ENCODE assay signal across 1 cellular context in the genomic region with DNA sequence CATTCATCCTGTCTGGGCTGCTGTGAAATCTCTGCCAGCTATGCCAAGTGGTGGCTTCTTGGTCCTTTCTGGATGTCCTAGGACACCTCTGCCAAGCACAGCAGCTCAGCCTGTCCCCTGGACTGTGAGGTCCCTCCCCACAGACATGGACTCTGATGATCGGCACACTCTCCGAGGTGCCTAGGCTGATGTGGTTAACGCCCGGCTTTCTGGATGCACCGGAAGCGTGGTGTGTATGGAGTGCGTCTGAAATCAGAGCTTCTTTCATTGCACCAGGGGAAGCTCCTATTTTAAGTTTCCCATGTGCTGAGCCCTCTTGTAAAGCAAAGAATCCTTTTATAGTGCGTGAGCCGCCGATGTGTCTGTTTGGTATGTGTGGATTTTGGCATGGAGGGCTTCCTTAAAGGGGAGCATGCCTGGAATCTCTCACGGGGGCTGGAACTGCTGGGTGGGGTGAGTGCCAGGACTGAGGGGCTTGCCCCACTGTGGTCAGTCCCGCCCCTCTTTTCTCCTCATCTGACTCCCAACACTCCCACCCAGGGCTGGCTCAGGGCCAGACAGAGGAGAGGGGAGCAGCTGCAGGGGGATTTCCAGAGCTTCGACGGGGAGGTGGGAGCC.
TF ChIP-seq lines count a peak whose summit lies in the region.

No MANE protein-coding gene starts in this region.

TF ChIP-seq in GM23338, 12 proteins besides CTCF, POLR2A, EP300 and RAD21 (continued from another document):
- TF ChIP-seq, protein P1, sequence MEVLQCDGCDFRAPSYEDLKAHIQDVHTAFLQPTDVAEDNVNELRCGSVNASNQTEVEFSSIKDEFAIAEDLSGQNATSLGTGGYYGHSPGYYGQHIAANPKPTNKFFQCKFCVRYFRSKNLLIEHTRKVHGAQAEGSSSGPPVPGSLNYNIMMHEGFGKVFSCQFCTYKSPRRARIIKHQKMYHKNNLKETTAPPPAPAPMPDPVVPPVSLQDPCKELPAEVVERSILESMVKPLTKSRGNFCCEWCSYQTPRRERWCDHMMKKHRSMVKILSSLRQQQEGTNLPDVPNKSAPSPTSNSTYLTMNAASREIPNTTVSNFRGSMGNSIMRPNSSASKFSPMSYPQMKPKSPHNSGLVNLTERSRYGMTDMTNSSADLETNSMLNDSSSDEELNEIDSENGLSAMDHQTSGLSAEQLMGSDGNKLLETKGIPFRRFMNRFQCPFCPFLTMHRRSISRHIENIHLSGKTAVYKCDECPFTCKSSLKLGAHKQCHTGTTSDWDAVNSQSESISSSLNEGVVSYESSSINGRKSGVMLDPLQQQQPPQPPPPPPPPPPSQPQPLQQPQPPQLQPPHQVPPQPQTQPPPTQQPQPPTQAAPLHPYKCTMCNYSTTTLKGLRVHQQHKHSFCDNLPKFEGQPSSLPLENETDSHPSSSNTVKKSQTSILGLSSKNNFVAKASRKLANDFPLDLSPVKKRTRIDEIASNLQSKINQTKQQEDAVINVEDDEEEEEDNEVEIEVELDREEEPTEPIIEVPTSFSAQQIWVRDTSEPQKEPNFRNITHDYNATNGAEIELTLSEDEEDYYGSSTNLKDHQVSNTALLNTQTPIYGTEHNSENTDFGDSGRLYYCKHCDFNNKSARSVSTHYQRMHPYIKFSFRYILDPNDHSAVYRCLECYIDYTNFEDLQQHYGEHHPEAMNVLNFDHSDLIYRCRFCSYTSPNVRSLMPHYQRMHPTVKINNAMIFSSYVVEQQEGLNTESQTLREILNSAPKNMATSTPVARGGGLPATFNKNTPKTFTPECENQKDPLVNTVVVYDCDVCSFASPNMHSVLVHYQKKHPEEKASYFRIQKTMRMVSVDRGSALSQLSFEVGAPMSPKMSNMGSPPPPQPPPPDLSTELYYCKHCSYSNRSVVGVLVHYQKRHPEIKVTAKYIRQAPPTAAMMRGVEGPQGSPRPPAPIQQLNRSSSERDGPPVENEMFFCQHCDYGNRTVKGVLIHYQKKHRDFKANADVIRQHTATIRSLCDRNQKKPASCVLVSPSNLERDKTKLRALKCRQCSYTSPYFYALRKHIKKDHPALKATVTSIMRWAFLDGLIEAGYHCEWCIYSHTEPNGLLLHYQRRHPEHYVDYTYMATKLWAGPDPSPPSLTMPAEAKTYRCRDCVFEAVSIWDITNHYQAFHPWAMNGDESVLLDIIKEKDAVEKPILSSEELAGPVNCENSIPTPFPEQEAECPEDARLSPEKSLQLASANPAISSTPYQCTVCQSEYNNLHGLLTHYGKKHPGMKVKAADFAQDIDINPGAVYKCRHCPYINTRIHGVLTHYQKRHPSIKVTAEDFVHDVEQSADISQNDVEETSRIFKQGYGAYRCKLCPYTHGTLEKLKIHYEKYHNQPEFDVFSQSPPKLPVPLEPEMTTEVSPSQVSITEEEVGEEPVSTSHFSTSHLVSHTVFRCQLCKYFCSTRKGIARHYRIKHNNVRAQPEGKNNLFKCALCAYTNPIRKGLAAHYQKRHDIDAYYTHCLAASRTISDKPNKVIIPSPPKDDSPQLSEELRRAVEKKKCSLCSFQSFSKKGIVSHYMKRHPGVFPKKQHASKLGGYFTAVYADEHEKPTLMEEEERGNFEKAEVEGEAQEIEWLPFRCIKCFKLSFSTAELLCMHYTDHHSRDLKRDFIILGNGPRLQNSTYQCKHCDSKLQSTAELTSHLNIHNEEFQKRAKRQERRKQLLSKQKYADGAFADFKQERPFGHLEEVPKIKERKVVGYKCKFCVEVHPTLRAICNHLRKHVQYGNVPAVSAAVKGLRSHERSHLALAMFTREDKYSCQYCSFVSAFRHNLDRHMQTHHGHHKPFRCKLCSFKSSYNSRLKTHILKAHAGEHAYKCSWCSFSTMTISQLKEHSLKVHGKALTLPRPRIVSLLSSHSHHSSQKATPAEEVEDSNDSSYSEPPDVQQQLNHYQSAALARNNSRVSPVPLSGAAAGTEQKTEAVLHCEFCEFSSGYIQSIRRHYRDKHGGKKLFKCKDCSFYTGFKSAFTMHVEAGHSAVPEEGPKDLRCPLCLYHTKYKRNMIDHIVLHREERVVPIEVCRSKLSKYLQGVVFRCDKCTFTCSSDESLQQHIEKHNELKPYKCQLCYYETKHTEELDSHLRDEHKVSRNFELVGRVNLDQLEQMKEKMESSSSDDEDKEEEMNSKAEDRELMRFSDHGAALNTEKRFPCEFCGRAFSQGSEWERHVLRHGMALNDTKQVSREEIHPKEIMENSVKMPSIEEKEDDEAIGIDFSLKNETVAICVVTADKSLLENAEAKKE (CRISPR knock-in tag; IDR thresholded peaks at IDR 0.05), result no peak
- TF ChIP-seq EZH2phosphoT487 (IDR thresholded peaks at IDR 0.05; ENCODE audit: unreplicated experiment) (no peak), POLR2AphosphoS5 (IDR thresholded peaks at IDR 0.05; ENCODE audit: low read depth) (no peak), CREB1 (CRISPR knock-in tag; IDR thresholded peaks at IDR 0.05; ENCODE audit: low read depth) (no peak), ZNF331 (CRISPR knock-in tag; IDR thresholded peaks at IDR 0.05; ENCODE audit: low read depth) (no peak), NANOG (IDR thresholded peaks at IDR 0.05; ENCODE audit: borderline replicate concordance) (no peak)
- TF ChIP-seq, protein P2, sequence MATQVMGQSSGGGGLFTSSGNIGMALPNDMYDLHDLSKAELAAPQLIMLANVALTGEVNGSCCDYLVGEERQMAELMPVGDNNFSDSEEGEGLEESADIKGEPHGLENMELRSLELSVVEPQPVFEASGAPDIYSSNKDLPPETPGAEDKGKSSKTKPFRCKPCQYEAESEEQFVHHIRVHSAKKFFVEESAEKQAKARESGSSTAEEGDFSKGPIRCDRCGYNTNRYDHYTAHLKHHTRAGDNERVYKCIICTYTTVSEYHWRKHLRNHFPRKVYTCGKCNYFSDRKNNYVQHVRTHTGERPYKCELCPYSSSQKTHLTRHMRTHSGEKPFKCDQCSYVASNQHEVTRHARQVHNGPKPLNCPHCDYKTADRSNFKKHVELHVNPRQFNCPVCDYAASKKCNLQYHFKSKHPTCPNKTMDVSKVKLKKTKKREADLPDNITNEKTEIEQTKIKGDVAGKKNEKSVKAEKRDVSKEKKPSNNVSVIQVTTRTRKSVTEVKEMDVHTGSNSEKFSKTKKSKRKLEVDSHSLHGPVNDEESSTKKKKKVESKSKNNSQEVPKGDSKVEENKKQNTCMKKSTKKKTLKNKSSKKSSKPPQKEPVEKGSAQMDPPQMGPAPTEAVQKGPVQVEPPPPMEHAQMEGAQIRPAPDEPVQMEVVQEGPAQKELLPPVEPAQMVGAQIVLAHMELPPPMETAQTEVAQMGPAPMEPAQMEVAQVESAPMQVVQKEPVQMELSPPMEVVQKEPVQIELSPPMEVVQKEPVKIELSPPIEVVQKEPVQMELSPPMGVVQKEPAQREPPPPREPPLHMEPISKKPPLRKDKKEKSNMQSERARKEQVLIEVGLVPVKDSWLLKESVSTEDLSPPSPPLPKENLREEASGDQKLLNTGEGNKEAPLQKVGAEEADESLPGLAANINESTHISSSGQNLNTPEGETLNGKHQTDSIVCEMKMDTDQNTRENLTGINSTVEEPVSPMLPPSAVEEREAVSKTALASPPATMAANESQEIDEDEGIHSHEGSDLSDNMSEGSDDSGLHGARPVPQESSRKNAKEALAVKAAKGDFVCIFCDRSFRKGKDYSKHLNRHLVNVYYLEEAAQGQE (IDR thresholded peaks at IDR 0.05; ENCODE audit: unreplicated experiment), result no peak
